ENCODE assay signal across 33 cellular contexts in the genomic region with DNA sequence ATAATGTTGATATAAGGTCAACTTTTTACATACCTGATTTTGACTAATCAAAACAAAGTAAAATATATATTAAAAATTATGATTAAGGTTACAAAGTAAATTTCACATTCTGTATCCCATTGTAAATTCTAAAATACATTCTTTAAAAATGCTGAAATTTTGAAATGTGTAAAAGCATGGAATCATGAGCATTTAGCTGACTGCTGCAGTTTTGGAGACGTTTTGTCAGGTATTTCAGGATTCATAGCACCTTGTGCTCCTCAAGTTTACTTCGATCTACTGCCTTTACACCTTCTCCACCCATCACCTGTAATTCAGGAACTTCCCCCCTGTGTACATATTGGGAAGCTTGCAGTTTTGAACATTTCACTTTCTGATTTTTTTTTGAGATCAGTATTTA.
"Had no signal": no experiment of that assay in that cellular context is flagged by ENCODE, and none has a peak within 500 bp of the region (broad histone marks: within the 10 kb centered on the region; RNA-seq: fewer than 3 reads in every experiment).

No MANE protein-coding gene starts in this region.

- H3K36me3 ChIP-seq: brain microvascular endothelial cell, breast epithelium, cardiac muscle cell had no signal

- H3K9me3 ChIP-seq: adrenal gland, ascending aorta, body of pancreas, breast epithelium had no signal

- H3K27me3 ChIP-seq: adrenal gland, ascending aorta, body of pancreas, brain microvascular endothelial cell, breast epithelium, cardiac muscle cell had no signal

- FAIRE-seq: astrocyte, bronchial epithelial cell had no signal

- H3K27ac ChIP-seq: adrenal gland, ascending aorta, body of pancreas, brain microvascular endothelial cell, breast epithelium, cardiac muscle cell had no signal

- DNase-seq: activated effector memory CD4-positive, alpha-beta T cell treated with anti-CD3 and anti-CD28 coated beads, Interleukin-2, amount 50 U/mL, for 16 hours; activated effector memory CD4-positive, alpha-beta T cell treated with Interleukin-2 at 50 U/mL for 16 hours; activated gamma-delta T cell; activated gamma-delta T cell treated with Interleukin-2 at 50 U/mL for 16 hours; activated naive CD4-positive, alpha-beta T cell; activated naive CD4-positive, alpha-beta T cell treated with anti-CD3 and anti-CD28 coated beads for 36 hours; activated naive CD4-positive, alpha-beta T cell treated with anti-CD3 and anti-CD28 coated beads, Interleukin-2, amount 10 ng/mL, durations not matched to agents 7 days and 5 days; activated naive CD4-positive, alpha-beta T cell treated with anti-CD3 and anti-CD28 coated beads, Interleukin-2, amount 50 U/mL, for 16 hours; activated naive CD4-positive, alpha-beta T cell treated with Interleukin-2 at 50 U/mL for 16 hours; activated naive CD8-positive, alpha-beta T cell treated with anti-CD3 and anti-CD28 coated beads for 36 hours; activated naive CD8-positive, alpha-beta T cell treated with anti-CD3 and anti-CD28 coated beads, Interleukin-2, amount 10 ng/mL, durations not matched to agents 7 days and 5 days; activated naive CD8-positive, alpha-beta T cell treated with anti-CD3 and anti-CD28 coated beads, Interleukin-2, amount 50 U/mL, for 24 hours; activated T-cell treated with anti-CD3 and anti-CD28 coated beads, Interleukin-2, amount 50 U/mL, for 1 hour; activated T-cell treated with anti-CD3 and anti-CD28 coated beads, Interleukin-2, amount 50 U/mL, for 24 hours; activated T-cell treated with anti-CD3 and anti-CD28 coated beads, Interleukin-2, amount 50 U/mL, for 4 hours; activated T-cell treated with anti-CD3 and anti-CD28 coated beads, Interleukin-2, amount 50 U/mL, for 48 hours; activated T-cell treated with anti-CD3 and anti-CD28 coated beads, Interleukin-2, amount 50 U/mL, for 72 hours; adrenal gland; amniotic stem cell; amygdala; aorta; body of pancreas; brain microvascular endothelial cell; caudate nucleus; central memory CD4-positive, alpha-beta T cell; cerebellar nuclear complex had no signal

- ATAC-seq: activated naive CD4-positive, alpha-beta T cell treated with anti-CD3 and anti-CD28 coated beads, Interleukin-2, amount 50 U/mL, for 72 hours; activated naive CD8-positive, alpha-beta T cell treated with anti-CD3 and anti-CD28 coated beads, Interleukin-2, amount 50 U/mL, for 24 hours; activated T-cell treated with anti-CD3 and anti-CD28 coated beads, Interleukin-2, amount 50 U/mL, for 4 hours; activated T-cell treated with anti-CD3 and anti-CD28 coated beads, Interleukin-2, amount 50 U/mL, for 72 hours; activated T-helper 17 cell treated with anti-CD3 and anti-CD28 coated beads, Interleukin-2, amount 50 U/mL, for 72 hours; body of pancreas had no signal

- H3K4me1 ChIP-seq: adrenal gland, ascending aorta, body of pancreas, breast epithelium had no signal

- H3K4me3 ChIP-seq: adrenal gland, ascending aorta, body of pancreas, breast epithelium, cardiac muscle cell had no signal
